Comparison of ENCODE assay signal across 1 cellular context in genomic region chr16:57810197-57811024, GRCh38.
TF ChIP-seq lines count a peak whose summit lies in the region.

No MANE protein-coding gene starts in this region.

TF ChIP-seq in HepG2, 621 proteins besides CTCF, POLR2A, EP300 and RAD21 (continued from another document and continues in another):
- TF ChIP-seq, protein P1, sequence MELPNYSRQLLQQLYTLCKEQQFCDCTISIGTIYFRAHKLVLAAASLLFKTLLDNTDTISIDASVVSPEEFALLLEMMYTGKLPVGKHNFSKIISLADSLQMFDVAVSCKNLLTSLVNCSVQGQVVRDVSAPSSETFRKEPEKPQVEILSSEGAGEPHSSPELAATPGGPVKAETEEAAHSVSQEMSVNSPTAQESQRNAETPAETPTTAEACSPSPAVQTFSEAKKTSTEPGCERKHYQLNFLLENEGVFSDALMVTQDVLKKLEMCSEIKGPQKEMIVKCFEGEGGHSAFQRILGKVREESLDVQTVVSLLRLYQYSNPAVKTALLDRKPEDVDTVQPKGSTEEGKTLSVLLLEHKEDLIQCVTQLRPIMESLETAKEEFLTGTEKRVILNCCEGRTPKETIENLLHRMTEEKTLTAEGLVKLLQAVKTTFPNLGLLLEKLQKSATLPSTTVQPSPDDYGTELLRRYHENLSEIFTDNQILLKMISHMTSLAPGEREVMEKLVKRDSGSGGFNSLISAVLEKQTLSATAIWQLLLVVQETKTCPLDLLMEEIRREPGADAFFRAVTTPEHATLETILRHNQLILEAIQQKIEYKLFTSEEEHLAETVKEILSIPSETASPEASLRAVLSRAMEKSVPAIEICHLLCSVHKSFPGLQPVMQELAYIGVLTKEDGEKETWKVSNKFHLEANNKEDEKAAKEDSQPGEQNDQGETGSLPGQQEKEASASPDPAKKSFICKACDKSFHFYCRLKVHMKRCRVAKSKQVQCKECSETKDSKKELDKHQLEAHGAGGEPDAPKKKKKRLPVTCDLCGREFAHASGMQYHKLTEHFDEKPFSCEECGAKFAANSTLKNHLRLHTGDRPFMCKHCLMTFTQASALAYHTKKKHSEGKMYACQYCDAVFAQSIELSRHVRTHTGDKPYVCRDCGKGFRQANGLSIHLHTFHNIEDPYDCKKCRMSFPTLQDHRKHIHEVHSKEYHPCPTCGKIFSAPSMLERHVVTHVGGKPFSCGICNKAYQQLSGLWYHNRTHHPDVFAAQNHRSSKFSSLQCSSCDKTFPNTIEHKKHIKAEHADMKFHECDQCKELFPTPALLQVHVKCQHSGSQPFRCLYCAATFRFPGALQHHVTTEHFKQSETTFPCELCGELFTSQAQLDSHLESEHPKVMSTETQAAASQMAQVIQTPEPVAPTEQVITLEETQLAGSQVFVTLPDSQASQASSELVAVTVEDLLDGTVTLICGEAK (IDR thresholded peaks at IDR 0.05): no peak
- TF ChIP-seq, protein P1 (CRISPR knock-in tag; IDR thresholded peaks at IDR 0.05): peak; percentile 37; the same call in 1 of the 2 replicates
- TF ChIP-seq RBAK (CRISPR knock-in tag; IDR thresholded peaks at IDR 0.05): peak; percentile 66; the same call in 1 of the 2 replicates
- no peak for TF ChIP-seq HNRNPH1 (optimal IDR thresholded peaks at IDR 0.05; ENCODE audit: low read depth, low read length)
- no peak for TF ChIP-seq HMG20B (CRISPR knock-in tag; conservative IDR thresholded peaks at IDR 0.05)
- TF ChIP-seq UBTF (CRISPR knock-in tag; IDR thresholded peaks at IDR 0.05): peak; percentile 75
- no peak for TF ChIP-seq CBFB (CRISPR knock-in tag; IDR thresholded peaks at IDR 0.05)
- TF ChIP-seq DR1 (CRISPR knock-in tag; IDR thresholded peaks at IDR 0.05): no peak
- no peak for TF ChIP-seq ZNF282 (IDR thresholded peaks at IDR 0.05; ENCODE audit: partially characterized antibody)
- peak; percentile 60; the same call in 1 of the 2 replicates for TF ChIP-seq SAFB2 (CRISPR knock-in tag; IDR thresholded peaks at IDR 0.05; ENCODE audit: borderline replicate concordance, low read depth)
- TF ChIP-seq, protein P2, sequence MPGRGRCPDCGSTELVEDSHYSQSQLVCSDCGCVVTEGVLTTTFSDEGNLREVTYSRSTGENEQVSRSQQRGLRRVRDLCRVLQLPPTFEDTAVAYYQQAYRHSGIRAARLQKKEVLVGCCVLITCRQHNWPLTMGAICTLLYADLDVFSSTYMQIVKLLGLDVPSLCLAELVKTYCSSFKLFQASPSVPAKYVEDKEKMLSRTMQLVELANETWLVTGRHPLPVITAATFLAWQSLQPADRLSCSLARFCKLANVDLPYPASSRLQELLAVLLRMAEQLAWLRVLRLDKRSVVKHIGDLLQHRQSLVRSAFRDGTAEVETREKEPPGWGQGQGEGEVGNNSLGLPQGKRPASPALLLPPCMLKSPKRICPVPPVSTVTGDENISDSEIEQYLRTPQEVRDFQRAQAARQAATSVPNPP (CRISPR knock-in tag; IDR thresholded peaks at IDR 0.05): no peak
- 0 out of 2 replicates have a peak, but pooled peaks have one; percentile 28 for TF ChIP-seq CEBPG (CRISPR knock-in tag; IDR thresholded peaks at IDR 0.05)
- peak; percentile 78 for TF ChIP-seq TEAD3 (CRISPR knock-in tag; optimal IDR thresholded peaks at IDR 0.05; ENCODE audit: borderline replicate concordance)
- no peak for TF ChIP-seq GABPA (IDR thresholded peaks at IDR 0.05; ENCODE audit: low read depth, low read length)
- TF ChIP-seq GABPA (CRISPR knock-in tag; IDR thresholded peaks at IDR 0.05; ENCODE audit: low read depth): peak; percentile 83
- TF ChIP-seq MLX (CRISPR knock-in tag; IDR thresholded peaks at IDR 0.05): peak; percentile 70
- TF ChIP-seq ZNF629 (CRISPR knock-in tag; conservative IDR thresholded peaks at IDR 0.05): peak; percentile 99
- TF ChIP-seq, protein P3, sequence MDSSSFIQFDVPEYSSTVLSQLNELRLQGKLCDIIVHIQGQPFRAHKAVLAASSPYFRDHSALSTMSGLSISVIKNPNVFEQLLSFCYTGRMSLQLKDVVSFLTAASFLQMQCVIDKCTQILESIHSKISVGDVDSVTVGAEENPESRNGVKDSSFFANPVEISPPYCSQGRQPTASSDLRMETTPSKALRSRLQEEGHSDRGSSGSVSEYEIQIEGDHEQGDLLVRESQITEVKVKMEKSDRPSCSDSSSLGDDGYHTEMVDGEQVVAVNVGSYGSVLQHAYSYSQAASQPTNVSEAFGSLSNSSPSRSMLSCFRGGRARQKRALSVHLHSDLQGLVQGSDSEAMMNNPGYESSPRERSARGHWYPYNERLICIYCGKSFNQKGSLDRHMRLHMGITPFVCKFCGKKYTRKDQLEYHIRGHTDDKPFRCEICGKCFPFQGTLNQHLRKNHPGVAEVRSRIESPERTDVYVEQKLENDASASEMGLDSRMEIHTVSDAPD (CRISPR knock-in tag; IDR thresholded peaks at IDR 0.05): no peak
- no peak for TF ChIP-seq ZSCAN25 (CRISPR knock-in tag; IDR thresholded peaks at IDR 0.05)
- TF ChIP-seq ZNF121 (CRISPR knock-in tag; IDR thresholded peaks at IDR 0.05): 0 out of 2 replicates have a peak, but pooled peaks have one; percentile 35
- TF ChIP-seq ZNF556 (CRISPR knock-in tag; IDR thresholded peaks at IDR 0.05; ENCODE audit: borderline replicate concordance): peak; percentile 90; the same call in 1 of the 2 replicates
- no peak; the same call in 1 of the 2 replicates for TF ChIP-seq SETDB1 (CRISPR knock-in tag; IDR thresholded peaks at IDR 0.05; ENCODE audit: borderline replicate concordance)
- no peak; the same call in 1 of the 2 replicates for TF ChIP-seq ZNF563 (CRISPR knock-in tag; IDR thresholded peaks at IDR 0.05)
- TF ChIP-seq ZNF350 (CRISPR knock-in tag; IDR thresholded peaks at IDR 0.05; ENCODE audit: borderline replicate concordance, low read depth): peak; percentile 90
- TF ChIP-seq, protein P4, sequence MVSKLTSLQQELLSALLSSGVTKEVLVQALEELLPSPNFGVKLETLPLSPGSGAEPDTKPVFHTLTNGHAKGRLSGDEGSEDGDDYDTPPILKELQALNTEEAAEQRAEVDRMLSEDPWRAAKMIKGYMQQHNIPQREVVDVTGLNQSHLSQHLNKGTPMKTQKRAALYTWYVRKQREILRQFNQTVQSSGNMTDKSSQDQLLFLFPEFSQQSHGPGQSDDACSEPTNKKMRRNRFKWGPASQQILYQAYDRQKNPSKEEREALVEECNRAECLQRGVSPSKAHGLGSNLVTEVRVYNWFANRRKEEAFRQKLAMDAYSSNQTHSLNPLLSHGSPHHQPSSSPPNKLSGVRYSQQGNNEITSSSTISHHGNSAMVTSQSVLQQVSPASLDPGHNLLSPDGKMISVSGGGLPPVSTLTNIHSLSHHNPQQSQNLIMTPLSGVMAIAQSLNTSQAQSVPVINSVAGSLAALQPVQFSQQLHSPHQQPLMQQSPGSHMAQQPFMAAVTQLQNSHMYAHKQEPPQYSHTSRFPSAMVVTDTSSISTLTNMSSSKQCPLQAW (CRISPR knock-in tag; IDR thresholded peaks at IDR 0.05): peak; percentile 89
- no peak for TF ChIP-seq PREB (CRISPR knock-in tag; IDR thresholded peaks at IDR 0.05)
- TF ChIP-seq, protein P5, sequence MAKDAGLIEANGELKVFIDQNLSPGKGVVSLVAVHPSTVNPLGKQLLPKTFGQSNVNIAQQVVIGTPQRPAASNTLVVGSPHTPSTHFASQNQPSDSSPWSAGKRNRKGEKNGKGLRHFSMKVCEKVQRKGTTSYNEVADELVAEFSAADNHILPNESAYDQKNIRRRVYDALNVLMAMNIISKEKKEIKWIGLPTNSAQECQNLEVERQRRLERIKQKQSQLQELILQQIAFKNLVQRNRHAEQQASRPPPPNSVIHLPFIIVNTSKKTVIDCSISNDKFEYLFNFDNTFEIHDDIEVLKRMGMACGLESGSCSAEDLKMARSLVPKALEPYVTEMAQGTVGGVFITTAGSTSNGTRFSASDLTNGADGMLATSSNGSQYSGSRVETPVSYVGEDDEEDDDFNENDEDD (CRISPR knock-in tag; IDR thresholded peaks at IDR 0.05; ENCODE audit: borderline replicate concordance): peak; percentile 72; the same call in 1 of the 2 replicates
- 0 out of 2 replicates have a peak, but pooled peaks have one; percentile 54 for TF ChIP-seq ZNF678 (CRISPR knock-in tag; IDR thresholded peaks at IDR 0.05)
- peak; percentile 82; the same call in 1 of the 2 replicates for TF ChIP-seq MTA1 (CRISPR knock-in tag; IDR thresholded peaks at IDR 0.05; ENCODE audit: borderline replicate concordance)
- peak; percentile 91; the same call in 1 of the 2 replicates for TF ChIP-seq ZNF142 (CRISPR knock-in tag; IDR thresholded peaks at IDR 0.05)
